In the genomic region with DNA sequence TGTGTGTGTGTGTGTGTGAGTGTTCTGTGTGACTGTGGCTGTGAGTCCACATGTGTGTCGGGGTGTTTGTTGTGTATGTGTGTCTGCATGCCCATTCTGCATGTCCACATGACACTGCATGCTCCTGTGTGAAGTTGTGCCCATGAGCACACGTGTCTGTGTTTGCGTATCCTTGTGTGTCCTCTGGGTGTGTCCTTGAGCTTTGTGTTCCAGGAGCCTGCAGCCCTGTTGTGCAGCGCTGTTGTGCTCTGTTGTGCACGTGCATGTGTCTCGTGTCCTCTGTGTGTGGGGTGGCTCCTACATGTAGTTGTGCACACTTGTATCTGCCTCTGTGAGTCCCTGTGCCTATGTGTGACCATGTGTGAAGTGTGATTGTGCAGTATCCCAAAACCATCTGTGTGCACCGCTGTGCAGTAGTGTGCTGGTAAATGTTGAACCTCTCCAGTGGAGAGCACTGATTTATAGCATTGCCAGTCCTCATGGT, we compare ENCODE assay signal across 1 cellular context.
TF ChIP-seq lines count a peak whose summit lies in the region.

No MANE protein-coding gene starts in this region.

TF ChIP-seq in HepG2, 621 proteins besides CTCF, POLR2A, EP300 and RAD21 (continues in another document):
- TF ChIP-seq SCMH1 (CRISPR knock-in tag; IDR thresholded peaks at IDR 0.05; ENCODE audit: borderline replicate concordance) (no peak), TEAD2 (CRISPR knock-in tag; IDR thresholded peaks at IDR 0.05) (no peak), ZNF605 (CRISPR knock-in tag; IDR thresholded peaks at IDR 0.05) (no peak), ZNF101 (CRISPR knock-in tag; IDR thresholded peaks at IDR 0.05; ENCODE audit: borderline replicate concordance, low read depth) (no peak), U2AF1 (optimal IDR thresholded peaks at IDR 0.05; ENCODE audit: low read depth, low read length) (no peak), JUN (CRISPR knock-in tag; IDR thresholded peaks at IDR 0.05) (no peak), TRIM24 (CRISPR knock-in tag; IDR thresholded peaks at IDR 0.05) (0 out of 2 replicates have a peak, but pooled peaks have one; percentile 44), PPARG (CRISPR knock-in tag; conservative IDR thresholded peaks at IDR 0.05) (no peak), MIER3 (CRISPR knock-in tag; IDR thresholded peaks at IDR 0.05; ENCODE audit: borderline replicate concordance) (no peak), ZNF703 (CRISPR knock-in tag; IDR thresholded peaks at IDR 0.05; ENCODE audit: borderline replicate concordance) (no peak), ZNF382 (CRISPR knock-in tag; IDR thresholded peaks at IDR 0.05; ENCODE audit: borderline replicate concordance) (no peak), NCOA5 (CRISPR knock-in tag; IDR thresholded peaks at IDR 0.05) (no peak), PHF20 (CRISPR knock-in tag; IDR thresholded peaks at IDR 0.05) (no peak), ZNF790 (CRISPR knock-in tag; IDR thresholded peaks at IDR 0.05; ENCODE audit: borderline replicate concordance) (no peak), BHLHE40 (IDR thresholded peaks at IDR 0.05; ENCODE audit: low read length) (peak; percentile 88), MAZ (IDR thresholded peaks at IDR 0.05; ENCODE audit: borderline replicate concordance, low read depth, low read length) (no peak), MAZ (CRISPR knock-in tag; IDR thresholded peaks at IDR 0.05; ENCODE audit: low read depth) (no peak), ZFYVE20 (CRISPR knock-in tag; IDR thresholded peaks at IDR 0.05; ENCODE audit: borderline replicate concordance, low read depth) (no peak), ZKSCAN5 (CRISPR knock-in tag; IDR thresholded peaks at IDR 0.05) (no peak), SRY (CRISPR knock-in tag; IDR thresholded peaks at IDR 0.05) (no peak), MTA3 (CRISPR knock-in tag; IDR thresholded peaks at IDR 0.05) (no peak), MAFK (conservative IDR thresholded peaks at IDR 0.05 in 1 of 2, IDR thresholded peaks at IDR 0.05 in 1 of 2; ENCODE audit: low read length in 2 of 2) (no peak)
- TF ChIP-seq, protein P1, sequence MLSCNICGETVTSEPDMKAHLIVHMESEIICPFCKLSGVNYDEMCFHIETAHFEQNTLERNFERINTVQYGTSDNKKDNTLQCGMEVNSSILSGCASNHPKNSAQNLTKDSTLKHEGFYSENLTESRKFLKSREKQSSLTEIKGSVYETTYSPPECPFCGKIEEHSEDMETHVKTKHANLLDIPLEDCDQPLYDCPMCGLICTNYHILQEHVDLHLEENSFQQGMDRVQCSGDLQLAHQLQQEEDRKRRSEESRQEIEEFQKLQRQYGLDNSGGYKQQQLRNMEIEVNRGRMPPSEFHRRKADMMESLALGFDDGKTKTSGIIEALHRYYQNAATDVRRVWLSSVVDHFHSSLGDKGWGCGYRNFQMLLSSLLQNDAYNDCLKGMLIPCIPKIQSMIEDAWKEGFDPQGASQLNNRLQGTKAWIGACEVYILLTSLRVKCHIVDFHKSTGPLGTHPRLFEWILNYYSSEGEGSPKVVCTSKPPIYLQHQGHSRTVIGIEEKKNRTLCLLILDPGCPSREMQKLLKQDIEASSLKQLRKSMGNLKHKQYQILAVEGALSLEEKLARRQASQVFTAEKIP (CRISPR knock-in tag; IDR thresholded peaks at IDR 0.05; ENCODE audit: borderline replicate concordance): no peak
- TF ChIP-seq, protein P2, sequence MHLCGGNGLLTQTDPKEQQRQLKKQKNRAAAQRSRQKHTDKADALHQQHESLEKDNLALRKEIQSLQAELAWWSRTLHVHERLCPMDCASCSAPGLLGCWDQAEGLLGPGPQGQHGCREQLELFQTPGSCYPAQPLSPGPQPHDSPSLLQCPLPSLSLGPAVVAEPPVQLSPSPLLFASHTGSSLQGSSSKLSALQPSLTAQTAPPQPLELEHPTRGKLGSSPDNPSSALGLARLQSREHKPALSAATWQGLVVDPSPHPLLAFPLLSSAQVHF (CRISPR knock-in tag; IDR thresholded peaks at IDR 0.05): no peak
- TF ChIP-seq, protein P3, sequence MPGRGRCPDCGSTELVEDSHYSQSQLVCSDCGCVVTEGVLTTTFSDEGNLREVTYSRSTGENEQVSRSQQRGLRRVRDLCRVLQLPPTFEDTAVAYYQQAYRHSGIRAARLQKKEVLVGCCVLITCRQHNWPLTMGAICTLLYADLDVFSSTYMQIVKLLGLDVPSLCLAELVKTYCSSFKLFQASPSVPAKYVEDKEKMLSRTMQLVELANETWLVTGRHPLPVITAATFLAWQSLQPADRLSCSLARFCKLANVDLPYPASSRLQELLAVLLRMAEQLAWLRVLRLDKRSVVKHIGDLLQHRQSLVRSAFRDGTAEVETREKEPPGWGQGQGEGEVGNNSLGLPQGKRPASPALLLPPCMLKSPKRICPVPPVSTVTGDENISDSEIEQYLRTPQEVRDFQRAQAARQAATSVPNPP (CRISPR knock-in tag; IDR thresholded peaks at IDR 0.05): no peak
- TF ChIP-seq, protein P4, sequence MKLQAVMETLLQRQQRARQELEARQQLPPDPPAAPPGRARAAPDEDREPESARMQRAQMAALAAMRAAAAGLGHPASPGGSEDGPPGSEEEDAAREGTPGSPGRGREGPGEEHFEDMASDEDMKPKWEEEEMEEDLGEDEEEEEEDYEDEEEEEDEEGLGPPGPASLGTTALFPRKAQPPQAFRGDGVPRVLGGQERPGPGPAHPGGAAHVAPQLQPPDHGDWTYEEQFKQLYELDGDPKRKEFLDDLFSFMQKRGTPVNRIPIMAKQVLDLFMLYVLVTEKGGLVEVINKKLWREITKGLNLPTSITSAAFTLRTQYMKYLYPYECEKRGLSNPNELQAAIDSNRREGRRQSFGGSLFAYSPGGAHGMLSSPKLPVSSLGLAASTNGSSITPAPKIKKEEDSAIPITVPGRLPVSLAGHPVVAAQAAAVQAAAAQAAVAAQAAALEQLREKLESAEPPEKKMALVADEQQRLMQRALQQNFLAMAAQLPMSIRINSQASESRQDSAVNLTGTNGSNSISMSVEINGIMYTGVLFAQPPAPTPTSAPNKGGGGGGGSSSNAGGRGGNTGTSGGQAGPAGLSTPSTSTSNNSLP (IDR thresholded peaks at IDR 0.05; ENCODE audit: low read depth, low read length): no peak
- TF ChIP-seq, protein P5, sequence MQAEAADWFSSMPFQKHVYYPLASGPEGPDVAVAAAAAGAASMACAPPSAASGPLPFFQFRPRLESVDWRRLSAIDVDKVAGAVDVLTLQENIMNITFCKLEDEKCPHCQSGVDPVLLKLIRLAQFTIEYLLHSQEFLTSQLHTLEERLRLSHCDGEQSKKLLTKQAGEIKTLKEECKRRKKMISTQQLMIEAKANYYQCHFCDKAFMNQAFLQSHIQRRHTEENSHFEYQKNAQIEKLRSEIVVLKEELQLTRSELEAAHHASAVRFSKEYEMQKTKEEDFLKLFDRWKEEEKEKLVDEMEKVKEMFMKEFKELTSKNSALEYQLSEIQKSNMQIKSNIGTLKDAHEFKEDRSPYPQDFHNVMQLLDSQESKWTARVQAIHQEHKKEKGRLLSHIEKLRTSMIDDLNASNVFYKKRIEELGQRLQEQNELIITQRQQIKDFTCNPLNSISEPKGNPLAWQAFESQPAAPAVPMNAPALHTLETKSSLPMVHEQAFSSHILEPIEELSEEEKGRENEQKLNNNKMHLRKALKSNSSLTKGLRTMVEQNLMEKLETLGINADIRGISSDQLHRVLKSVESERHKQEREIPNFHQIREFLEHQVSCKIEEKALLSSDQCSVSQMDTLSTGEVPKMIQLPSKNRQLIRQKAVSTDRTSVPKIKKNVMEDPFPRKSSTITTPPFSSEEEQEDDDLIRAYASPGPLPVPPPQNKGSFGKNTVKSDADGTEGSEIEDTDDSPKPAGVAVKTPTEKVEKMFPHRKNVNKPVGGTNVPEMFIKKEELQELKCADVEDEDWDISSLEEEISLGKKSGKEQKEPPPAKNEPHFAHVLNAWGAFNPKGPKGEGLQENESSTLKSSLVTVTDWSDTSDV (CRISPR knock-in tag; IDR thresholded peaks at IDR 0.05): peak; percentile 27; the same call in 1 of the 2 replicates
- TF ChIP-seq, protein P6, sequence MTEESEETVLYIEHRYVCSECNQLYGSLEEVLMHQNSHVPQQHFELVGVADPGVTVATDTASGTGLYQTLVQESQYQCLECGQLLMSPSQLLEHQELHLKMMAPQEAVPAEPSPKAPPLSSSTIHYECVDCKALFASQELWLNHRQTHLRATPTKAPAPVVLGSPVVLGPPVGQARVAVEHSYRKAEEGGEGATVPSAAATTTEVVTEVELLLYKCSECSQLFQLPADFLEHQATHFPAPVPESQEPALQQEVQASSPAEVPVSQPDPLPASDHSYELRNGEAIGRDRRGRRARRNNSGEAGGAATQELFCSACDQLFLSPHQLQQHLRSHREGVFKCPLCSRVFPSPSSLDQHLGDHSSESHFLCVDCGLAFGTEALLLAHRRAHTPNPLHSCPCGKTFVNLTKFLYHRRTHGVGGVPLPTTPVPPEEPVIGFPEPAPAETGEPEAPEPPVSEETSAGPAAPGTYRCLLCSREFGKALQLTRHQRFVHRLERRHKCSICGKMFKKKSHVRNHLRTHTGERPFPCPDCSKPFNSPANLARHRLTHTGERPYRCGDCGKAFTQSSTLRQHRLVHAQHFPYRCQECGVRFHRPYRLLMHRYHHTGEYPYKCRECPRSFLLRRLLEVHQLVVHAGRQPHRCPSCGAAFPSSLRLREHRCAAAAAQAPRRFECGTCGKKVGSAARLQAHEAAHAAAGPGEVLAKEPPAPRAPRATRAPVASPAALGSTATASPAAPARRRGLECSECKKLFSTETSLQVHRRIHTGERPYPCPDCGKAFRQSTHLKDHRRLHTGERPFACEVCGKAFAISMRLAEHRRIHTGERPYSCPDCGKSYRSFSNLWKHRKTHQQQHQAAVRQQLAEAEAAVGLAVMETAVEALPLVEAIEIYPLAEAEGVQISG (CRISPR knock-in tag; IDR thresholded peaks at IDR 0.05): no peak
- TF ChIP-seq, protein P7, sequence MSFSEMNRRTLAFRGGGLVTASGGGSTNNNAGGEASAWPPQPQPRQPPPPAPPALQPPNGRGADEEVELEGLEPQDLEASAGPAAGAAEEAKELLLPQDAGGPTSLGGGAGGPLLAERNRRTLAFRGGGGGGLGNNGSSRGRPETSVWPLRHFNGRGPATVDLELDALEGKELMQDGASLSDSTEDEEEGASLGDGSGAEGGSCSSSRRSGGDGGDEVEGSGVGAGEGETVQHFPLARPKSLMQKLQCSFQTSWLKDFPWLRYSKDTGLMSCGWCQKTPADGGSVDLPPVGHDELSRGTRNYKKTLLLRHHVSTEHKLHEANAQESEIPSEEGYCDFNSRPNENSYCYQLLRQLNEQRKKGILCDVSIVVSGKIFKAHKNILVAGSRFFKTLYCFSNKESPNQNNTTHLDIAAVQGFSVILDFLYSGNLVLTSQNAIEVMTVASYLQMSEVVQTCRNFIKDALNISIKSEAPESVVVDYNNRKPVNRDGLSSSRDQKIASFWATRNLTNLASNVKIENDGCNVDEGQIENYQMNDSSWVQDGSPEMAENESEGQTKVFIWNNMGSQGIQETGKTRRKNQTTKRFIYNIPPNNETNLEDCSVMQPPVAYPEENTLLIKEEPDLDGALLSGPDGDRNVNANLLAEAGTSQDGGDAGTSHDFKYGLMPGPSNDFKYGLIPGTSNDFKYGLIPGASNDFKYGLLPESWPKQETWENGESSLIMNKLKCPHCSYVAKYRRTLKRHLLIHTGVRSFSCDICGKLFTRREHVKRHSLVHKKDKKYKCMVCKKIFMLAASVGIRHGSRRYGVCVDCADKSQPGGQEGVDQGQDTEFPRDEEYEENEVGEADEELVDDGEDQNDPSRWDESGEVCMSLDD (CRISPR knock-in tag; IDR thresholded peaks at IDR 0.05; ENCODE audit: borderline replicate concordance): no peak
- TF ChIP-seq, protein P8, sequence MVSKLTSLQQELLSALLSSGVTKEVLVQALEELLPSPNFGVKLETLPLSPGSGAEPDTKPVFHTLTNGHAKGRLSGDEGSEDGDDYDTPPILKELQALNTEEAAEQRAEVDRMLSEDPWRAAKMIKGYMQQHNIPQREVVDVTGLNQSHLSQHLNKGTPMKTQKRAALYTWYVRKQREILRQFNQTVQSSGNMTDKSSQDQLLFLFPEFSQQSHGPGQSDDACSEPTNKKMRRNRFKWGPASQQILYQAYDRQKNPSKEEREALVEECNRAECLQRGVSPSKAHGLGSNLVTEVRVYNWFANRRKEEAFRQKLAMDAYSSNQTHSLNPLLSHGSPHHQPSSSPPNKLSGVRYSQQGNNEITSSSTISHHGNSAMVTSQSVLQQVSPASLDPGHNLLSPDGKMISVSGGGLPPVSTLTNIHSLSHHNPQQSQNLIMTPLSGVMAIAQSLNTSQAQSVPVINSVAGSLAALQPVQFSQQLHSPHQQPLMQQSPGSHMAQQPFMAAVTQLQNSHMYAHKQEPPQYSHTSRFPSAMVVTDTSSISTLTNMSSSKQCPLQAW (CRISPR knock-in tag; IDR thresholded peaks at IDR 0.05): no peak
